ENCODE assay signal across 1 cellular context in the genomic region with DNA sequence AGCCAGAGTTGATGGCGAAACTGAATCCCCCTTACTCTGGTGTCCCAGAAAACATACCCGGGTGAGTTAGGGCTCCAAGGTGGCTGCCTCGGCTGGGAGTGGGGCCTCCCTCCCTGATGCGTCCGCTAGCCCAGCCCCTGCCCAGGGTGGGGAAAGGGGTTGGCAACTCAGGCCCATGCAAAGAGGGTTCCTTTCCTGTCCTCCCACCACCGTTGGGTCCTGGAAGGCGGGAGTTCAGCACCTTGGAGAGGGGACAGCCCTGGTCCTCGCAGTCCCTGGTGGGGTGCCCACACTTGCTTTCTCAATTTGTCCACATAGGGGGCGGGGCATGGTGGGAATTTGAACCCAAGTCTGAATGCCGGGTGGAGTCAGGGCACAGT.
TF ChIP-seq lines count a peak whose summit lies in the region.

No MANE protein-coding gene starts in this region.

TF ChIP-seq in K562, 482 proteins besides CTCF, POLR2A, EP300 and RAD21 (continues in another document):
- peak in 1 of 2 experiments; percentile 58; a peak in 1 of 4 replicates for TF ChIP-seq RCOR1 (IDR thresholded peaks at IDR 0.05; ENCODE audit: borderline replicate concordance in 1 of 2, low read depth in 2 of 2, low read length in 2 of 2)
- TF ChIP-seq NFIC (IDR thresholded peaks at IDR 0.05) = no peak
- TF ChIP-seq CREM (IDR thresholded peaks at IDR 0.05; ENCODE audit: low read depth) = 0 out of 2 replicates have a peak, but pooled peaks have one; percentile 3
- no peak for TF ChIP-seq SOX6 (IDR thresholded peaks at IDR 0.05)
- TF ChIP-seq, protein P1, sequence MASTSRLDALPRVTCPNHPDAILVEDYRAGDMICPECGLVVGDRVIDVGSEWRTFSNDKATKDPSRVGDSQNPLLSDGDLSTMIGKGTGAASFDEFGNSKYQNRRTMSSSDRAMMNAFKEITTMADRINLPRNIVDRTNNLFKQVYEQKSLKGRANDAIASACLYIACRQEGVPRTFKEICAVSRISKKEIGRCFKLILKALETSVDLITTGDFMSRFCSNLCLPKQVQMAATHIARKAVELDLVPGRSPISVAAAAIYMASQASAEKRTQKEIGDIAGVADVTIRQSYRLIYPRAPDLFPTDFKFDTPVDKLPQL (IDR thresholded peaks at IDR 0.05; ENCODE audit: extremely low read depth, insufficient read length) = no peak
- TF ChIP-seq, protein P2, sequence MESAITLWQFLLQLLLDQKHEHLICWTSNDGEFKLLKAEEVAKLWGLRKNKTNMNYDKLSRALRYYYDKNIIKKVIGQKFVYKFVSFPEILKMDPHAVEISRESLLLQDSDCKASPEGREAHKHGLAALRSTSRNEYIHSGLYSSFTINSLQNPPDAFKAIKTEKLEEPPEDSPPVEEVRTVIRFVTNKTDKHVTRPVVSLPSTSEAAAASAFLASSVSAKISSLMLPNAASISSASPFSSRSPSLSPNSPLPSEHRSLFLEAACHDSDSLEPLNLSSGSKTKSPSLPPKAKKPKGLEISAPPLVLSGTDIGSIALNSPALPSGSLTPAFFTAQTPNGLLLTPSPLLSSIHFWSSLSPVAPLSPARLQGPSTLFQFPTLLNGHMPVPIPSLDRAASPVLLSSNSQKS (CRISPR knock-in tag; IDR thresholded peaks at IDR 0.05) = no peak
- no peak for TF ChIP-seq NUFIP1 (IDR thresholded peaks at IDR 0.05; ENCODE audit: partially characterized antibody)
- TF ChIP-seq ZNF232 (CRISPR knock-in tag; IDR thresholded peaks at IDR 0.05) = 0 out of 2 replicates have a peak, but pooled peaks have one; percentile 40
- peak; percentile 49; the same call in 1 of the 2 replicates for TF ChIP-seq SAFB (IDR thresholded peaks at IDR 0.05; ENCODE audit: borderline replicate concordance, low read depth, low read length)
- TF ChIP-seq SIRT6 (IDR thresholded peaks at IDR 0.05; ENCODE audit: low read depth, low read length) = no peak
- no peak for TF ChIP-seq RBM14 (IDR thresholded peaks at IDR 0.05; ENCODE audit: borderline replicate concordance, insufficient read depth, low read depth, low read length)
- TF ChIP-seq, protein P3, sequence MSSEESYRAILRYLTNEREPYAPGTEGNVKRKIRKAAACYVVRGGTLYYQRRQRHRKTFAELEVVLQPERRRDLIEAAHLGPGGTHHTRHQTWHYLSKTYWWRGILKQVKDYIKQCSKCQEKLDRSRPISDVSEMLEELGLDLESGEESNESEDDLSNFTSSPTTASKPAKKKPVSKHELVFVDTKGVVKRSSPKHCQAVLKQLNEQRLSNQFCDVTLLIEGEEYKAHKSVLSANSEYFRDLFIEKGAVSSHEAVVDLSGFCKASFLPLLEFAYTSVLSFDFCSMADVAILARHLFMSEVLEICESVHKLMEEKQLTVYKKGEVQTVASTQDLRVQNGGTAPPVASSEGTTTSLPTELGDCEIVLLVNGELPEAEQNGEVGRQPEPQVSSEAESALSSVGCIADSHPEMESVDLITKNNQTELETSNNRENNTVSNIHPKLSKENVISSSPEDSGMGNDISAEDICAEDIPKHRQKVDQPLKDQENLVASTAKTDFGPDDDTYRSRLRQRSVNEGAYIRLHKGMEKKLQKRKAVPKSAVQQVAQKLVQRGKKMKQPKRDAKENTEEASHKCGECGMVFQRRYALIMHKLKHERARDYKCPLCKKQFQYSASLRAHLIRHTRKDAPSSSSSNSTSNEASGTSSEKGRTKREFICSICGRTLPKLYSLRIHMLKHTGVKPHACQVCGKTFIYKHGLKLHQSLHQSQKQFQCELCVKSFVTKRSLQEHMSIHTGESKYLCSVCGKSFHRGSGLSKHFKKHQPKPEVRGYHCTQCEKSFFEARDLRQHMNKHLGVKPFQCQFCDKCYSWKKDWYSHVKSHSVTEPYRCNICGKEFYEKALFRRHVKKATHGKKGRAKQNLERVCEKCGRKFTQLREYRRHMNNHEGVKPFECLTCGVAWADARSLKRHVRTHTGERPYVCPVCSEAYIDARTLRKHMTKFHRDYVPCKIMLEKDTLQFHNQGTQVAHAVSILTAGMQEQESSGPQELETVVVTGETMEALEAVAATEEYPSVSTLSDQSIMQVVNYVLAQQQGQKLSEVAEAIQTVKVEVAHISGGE (CRISPR knock-in tag; IDR thresholded peaks at IDR 0.05) = no peak
- no peak for TF ChIP-seq CBX3 (IDR thresholded peaks at IDR 0.05; ENCODE audit: borderline replicate concordance in 1 of 2, low read length in 2 of 2)
- TF ChIP-seq NFE2L1 (tag; IDR thresholded peaks at IDR 0.05; ENCODE audit: borderline replicate concordance, low read depth) = no peak
- TF ChIP-seq, protein P4, sequence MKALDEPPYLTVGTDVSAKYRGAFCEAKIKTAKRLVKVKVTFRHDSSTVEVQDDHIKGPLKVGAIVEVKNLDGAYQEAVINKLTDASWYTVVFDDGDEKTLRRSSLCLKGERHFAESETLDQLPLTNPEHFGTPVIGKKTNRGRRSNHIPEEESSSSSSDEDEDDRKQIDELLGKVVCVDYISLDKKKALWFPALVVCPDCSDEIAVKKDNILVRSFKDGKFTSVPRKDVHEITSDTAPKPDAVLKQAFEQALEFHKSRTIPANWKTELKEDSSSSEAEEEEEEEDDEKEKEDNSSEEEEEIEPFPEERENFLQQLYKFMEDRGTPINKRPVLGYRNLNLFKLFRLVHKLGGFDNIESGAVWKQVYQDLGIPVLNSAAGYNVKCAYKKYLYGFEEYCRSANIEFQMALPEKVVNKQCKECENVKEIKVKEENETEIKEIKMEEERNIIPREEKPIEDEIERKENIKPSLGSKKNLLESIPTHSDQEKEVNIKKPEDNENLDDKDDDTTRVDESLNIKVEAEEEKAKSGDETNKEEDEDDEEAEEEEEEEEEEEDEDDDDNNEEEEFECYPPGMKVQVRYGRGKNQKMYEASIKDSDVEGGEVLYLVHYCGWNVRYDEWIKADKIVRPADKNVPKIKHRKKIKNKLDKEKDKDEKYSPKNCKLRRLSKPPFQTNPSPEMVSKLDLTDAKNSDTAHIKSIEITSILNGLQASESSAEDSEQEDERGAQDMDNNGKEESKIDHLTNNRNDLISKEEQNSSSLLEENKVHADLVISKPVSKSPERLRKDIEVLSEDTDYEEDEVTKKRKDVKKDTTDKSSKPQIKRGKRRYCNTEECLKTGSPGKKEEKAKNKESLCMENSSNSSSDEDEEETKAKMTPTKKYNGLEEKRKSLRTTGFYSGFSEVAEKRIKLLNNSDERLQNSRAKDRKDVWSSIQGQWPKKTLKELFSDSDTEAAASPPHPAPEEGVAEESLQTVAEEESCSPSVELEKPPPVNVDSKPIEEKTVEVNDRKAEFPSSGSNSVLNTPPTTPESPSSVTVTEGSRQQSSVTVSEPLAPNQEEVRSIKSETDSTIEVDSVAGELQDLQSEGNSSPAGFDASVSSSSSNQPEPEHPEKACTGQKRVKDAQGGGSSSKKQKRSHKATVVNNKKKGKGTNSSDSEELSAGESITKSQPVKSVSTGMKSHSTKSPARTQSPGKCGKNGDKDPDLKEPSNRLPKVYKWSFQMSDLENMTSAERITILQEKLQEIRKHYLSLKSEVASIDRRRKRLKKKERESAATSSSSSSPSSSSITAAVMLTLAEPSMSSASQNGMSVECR (CRISPR knock-in tag; IDR thresholded peaks at IDR 0.05) = peak; percentile 48; the same call in 1 of the 2 replicates
- TF ChIP-seq KLF16 (IDR thresholded peaks at IDR 0.05) = no peak
- TF ChIP-seq FOXK1 (CRISPR knock-in tag; IDR thresholded peaks at IDR 0.05; ENCODE audit: borderline replicate concordance) = peak; percentile 64; the same call in 1 of the 2 replicates
- TF ChIP-seq RBM25 (IDR thresholded peaks at IDR 0.05; ENCODE audit: low read depth, low read length, severe bottlenecking) = no peak
- TF ChIP-seq MTA3 (IDR thresholded peaks at IDR 0.05; ENCODE audit: borderline replicate concordance) = no peak
- TF ChIP-seq TFAM (CRISPR knock-in tag; conservative IDR thresholded peaks at IDR 0.05) = no peak
- no peak for TF ChIP-seq MEF2D (tag; conservative IDR thresholded peaks at IDR 0.05; ENCODE audit: low read depth)
- peak; percentile 95 for TF ChIP-seq EHMT2 (IDR thresholded peaks at IDR 0.05)
- no peak for TF ChIP-seq ZNF134 (CRISPR knock-in tag; conservative IDR thresholded peaks at IDR 0.05)
- TF ChIP-seq ZNF347 (CRISPR knock-in tag; IDR thresholded peaks at IDR 0.05; ENCODE audit: low read depth) = no peak
- TF ChIP-seq ELK1 (CRISPR knock-in tag; IDR thresholded peaks at IDR 0.05) = no peak
- TF ChIP-seq ARHGAP35 (IDR thresholded peaks at IDR 0.05; ENCODE audit: partially characterized antibody) = no peak
- TF ChIP-seq PCBP1 (IDR thresholded peaks at IDR 0.05; ENCODE audit: low read depth, low read length, poor library complexity, severe bottlenecking) = no peak
- TF ChIP-seq POLR2AphosphoS5 (IDR thresholded peaks at IDR 0.05; ENCODE audit: control insufficient read depth, insufficient read depth, low read depth, low read length) = peak; percentile 32; the same call in 1 of the 2 replicates
- TF ChIP-seq CBFB (CRISPR knock-in tag; IDR thresholded peaks at IDR 0.05) = 0 out of 2 replicates have a peak, but pooled peaks have one; percentile 34
- no peak for TF ChIP-seq ATF2 (CRISPR knock-in tag; IDR thresholded peaks at IDR 0.05)
- TF ChIP-seq NCOR1 (IDR thresholded peaks at IDR 0.05) = no peak
- TF ChIP-seq TRIM25 (IDR thresholded peaks at IDR 0.05; ENCODE audit: borderline replicate concordance) = no peak
- no peak for TF ChIP-seq HCFC1 (IDR thresholded peaks at IDR 0.05; ENCODE audit: low read depth, low read length)
- TF ChIP-seq SETDB1 (IDR thresholded peaks at IDR 0.05; ENCODE audit: low read length) = no peak
- TF ChIP-seq L3MBTL2 (IDR thresholded peaks at IDR 0.05) = no peak
- TF ChIP-seq SFPQ (IDR thresholded peaks at IDR 0.05; ENCODE audit: low read depth, low read length) = no peak
- 0 out of 2 replicates have a peak, but pooled peaks have one; percentile 37 for TF ChIP-seq KLF13 (tag; IDR thresholded peaks at IDR 0.05; ENCODE audit: borderline replicate concordance, low read depth)
